ENCODE assay signal across 9 cellular contexts in genomic region chr14:34012978-34013713, GRCh38.
DNase-seq lines count a peak whose midpoint lies in the region; ATAC-seq, FAIRE-seq and TF ChIP-seq lines count a peak whose summit lies in the region.
"Had no signal": no experiment of that assay in that cellular context is flagged by ENCODE, and none has a peak within 500 bp of the region (broad histone marks: within the 10 kb centered on the region; RNA-seq: fewer than 3 reads in every experiment).

No MANE protein-coding gene starts in this region.

- peak overlapping the region; percentile 70 for H3K27ac ChIP-seq in GM12878 (ENCODE audit: control insufficient read depth, insufficient read depth)

- no peaks in the 10 kb centered on the region; the same call in 2 of the 3 replicates for H3K9me3 ChIP-seq in GM12878 (replicated peaks; ENCODE audit: control insufficient read depth, insufficient read depth, low read length)

- H3K9ac ChIP-seq in GM12878 (ENCODE audit: control insufficient read depth, insufficient read depth, low read length) = no peak overlapping the region

- H2AFZ ChIP-seq in GM12878 (ENCODE audit: control insufficient read depth, low read depth, low read length) = peak overlapping the region; percentile 53

- CTCF ChIA-PET in GM12878 (lab: Yijun Ruan, JAX) = interaction anchor here (0.8 to 4.7 kb wide), 17 partner anchors 9 to 215 kb away, joined by 3 to 30 read pairs (median 4); no protein-coding TSS in a partner anchor

- TF ChIP-seq RAD21 in GM12878 (IDR thresholded peaks at IDR 0.05; ENCODE audit: insufficient read depth, low read depth, low read length) = no peak

- no TSS peak for BruUV-seq in GM12878 (replicated peaks; lab: Mats Ljungman, UMichigan)

- no peak for TF ChIP-seq EP300 in GM12878 (IDR thresholded peaks at IDR 0.05; ENCODE audit: borderline replicate concordance in 1 of 2, control insufficient read depth in 1 of 2, low read depth in 2 of 2, low read length in 2 of 2)

- H3K79me2 ChIP-seq in GM12878 (ENCODE audit: control insufficient read depth, insufficient read depth, low read length) = no peaks in the 10 kb centered on the region; the same call in 1 of the 2 replicates

- FAIRE-seq in GM12878 (lab: Jason Lieb, UNC) = peak; percentile 54
- no peak for FAIRE-seq in H54 (lab: Jason Lieb, UNC)

- H3K4me3 ChIP-seq in GM12878 = peak overlapping the region; percentile 41; the same call in 1 of the 2 replicates

- no peaks in the 10 kb centered on the region for H4K20me1 ChIP-seq in GM12878 (ENCODE audit: control insufficient read depth, insufficient read depth)

- TF ChIP-seq POLR2A in GM12878 (IDR thresholded peaks at IDR 0.05; ENCODE audit: low read depth, low read length) = no peak
- TF ChIP-seq POLR2A in H54 (IDR thresholded peaks at IDR 0.05; ENCODE audit: low read depth, low read length) = no peak

- DNase-seq in GM13976 (ENCODE audit: low spot score) (peak; percentile 61), GM12878 (ENCODE audit: low read depth, low spot score) (peak; percentile 76), DMS79 (lab: John Stamatoyannopoulos, UW) (no peak), NCI-H187 treated with DMSO at 0.1 percent for 48 hours (lab: John Stamatoyannopoulos, UW) (no peak), NCI-H1694 (lab: John Stamatoyannopoulos, UW) (no peak), H54 (ENCODE audit: insufficient read length, low spot score) (no peak)
- DNase-seq: T-cell had no signal

- peak overlapping the region; percentile 58 for H3K4me2 ChIP-seq in GM12878 (ENCODE audit: control insufficient read depth, insufficient read depth)

- H3K36me3 ChIP-seq in GM12878 (ENCODE audit: control insufficient read depth in 2 of 2, insufficient read depth in 2 of 2, low read length in 1 of 2) = no peaks in the 10 kb centered on the region

- intact Hi-C loops in GM12878 (cut with micrococcal nuclease; ENCODE audit: unreplicated experiment) = loop anchor here (5.0 kb wide), 1 partner anchor 36 kb away; no protein-coding TSS in a partner anchor

- POLR2A ChIA-PET in GM12878 (lab: Charles Lee) = interaction anchor here (0.6 to 3.6 kb wide), 13 partner anchors 10 to 78 kb away, joined by 3 to 26 read pairs (median 5); partner anchors contain the start of gene EGLN3

- WGBS in GM12878 (ENCODE audit: insufficient coverage, insufficient replicate concordance, low lambda C conversion rate, missing lambda C conversion rate) = 43% methylated on average over 9 of the region's 9 CpGs

- peaks cover 18% of the 10 kb centered on the region for H3K4me1 ChIP-seq in GM12878 (ENCODE audit: control insufficient read depth, insufficient read depth, low read length)

- ATAC-seq in GM21390 (IDR thresholded peaks at IDR 0.05; ENCODE audit: unreplicated experiment) (peak; percentile 81), HG03521 (IDR thresholded peaks at IDR 0.05; ENCODE audit: unreplicated experiment) (peak; percentile 82), GM12878 (peak; percentile 86)
- ATAC-seq: T-cell had no signal

- H3K27me3 ChIP-seq in GM12878 (replicated peaks in 1 of 2; ENCODE audit: control insufficient read depth in 2 of 2, insufficient read depth in 2 of 2, low read length in 1 of 2) = no peaks in the 10 kb centered on the region

- TF ChIP-seq CTCF in GM13976 (IDR thresholded peaks at IDR 0.05; ENCODE audit: borderline replicate concordance, control extremely low read depth, extremely low read depth, insufficient read depth, missing control alignments) = no peak
- no peak for TF ChIP-seq CTCF in GM12878 (IDR thresholded peaks at IDR 0.05 in 2 of 3, conservative IDR thresholded peaks at IDR 0.05 in 1 of 3; ENCODE audit: control insufficient read depth in 2 of 3, extremely low read depth in 1 of 3, insufficient read depth in 1 of 3, low read depth in 3 of 3, low read length in 3 of 3)

- RAD21 ChIA-PET in GM12878 (lab: Charles Lee; ENCODE audit: unreplicated experiment) = interaction anchor here (0.6 to 7.4 kb wide), 32 partner anchors 9 to 335 kb away, joined by 3 to 29 read pairs (median 5); no protein-coding TSS in a partner anchor

- SMC1A ChIA-PET in GM12878 (lab: Charles Lee; ENCODE audit: uncharacterized antibody, unreplicated experiment) = interaction anchor here (0.7 to 11.4 kb wide), 28 partner anchors 10 to 313 kb away, joined by 3 to 132 read pairs (median 6); no protein-coding TSS in a partner anchor

- in situ Hi-C loops in GM13976 (cut with MboI; ENCODE audit: low sequenced_read_pairs, unreplicated experiment) (no loop called here), GM12878 (cut with MboI) (no loop called here)

TF ChIP-seq in GM12878, 131 proteins besides CTCF, POLR2A, EP300 and RAD21 (continues in another document):
- TF ChIP-seq HCFC1 (IDR thresholded peaks at IDR 0.05; ENCODE audit: low read length) (no peak), FOXK2 (IDR thresholded peaks at IDR 0.05) (no peak), SPI1 (IDR thresholded peaks at IDR 0.05; ENCODE audit: borderline replicate concordance, insufficient read depth, low read depth, low read length) (no peak), RUNX3 (IDR thresholded peaks at IDR 0.05; ENCODE audit: low read length) (no peak; the same call in 1 of the 2 replicates), ASH2L (IDR thresholded peaks at IDR 0.05; ENCODE audit: borderline replicate concordance, low read depth) (no peak), SMAD5 (IDR thresholded peaks at IDR 0.05; ENCODE audit: low read depth) (no peak), NR2F1 (conservative IDR thresholded peaks at IDR 0.05) (no peak), IKZF2 (IDR thresholded peaks at IDR 0.05) (peak; percentile 95), RCOR1 (conservative IDR thresholded peaks at IDR 0.05; ENCODE audit: low read depth, low read length) (no peak), IKZF1 (conservative IDR thresholded peaks at IDR 0.05) (peak; percentile 95), SIX5 (IDR thresholded peaks at IDR 0.05; ENCODE audit: low read depth, low read length, severe bottlenecking) (no peak), RELB (IDR thresholded peaks at IDR 0.05; ENCODE audit: low read depth) (peak; percentile 88), EZH2 (IDR thresholded peaks at IDR 0.05; ENCODE audit: borderline replicate concordance, control insufficient read depth, low read depth, low read length) (no peak), MYC (IDR thresholded peaks at IDR 0.05; ENCODE audit: insufficient read depth, insufficient read length, insufficient replicate concordance, low read length, severe bottlenecking) (no peak), MAX (IDR thresholded peaks at IDR 0.05; ENCODE audit: low read depth, low read length) (no peak; the same call in 1 of the 2 replicates), TCF3 (IDR thresholded peaks at IDR 0.05; ENCODE audit: borderline replicate concordance, insufficient read depth, low read depth, low read length) (no peak), ATF7 (IDR thresholded peaks at IDR 0.05; ENCODE audit: low read depth) (peak; percentile 28; the same call in 1 of the 2 replicates), ZBTB40 (IDR thresholded peaks at IDR 0.05; ENCODE audit: borderline replicate concordance) (peak; percentile 28; the same call in 1 of the 2 replicates), SMAD1 (IDR thresholded peaks at IDR 0.05; ENCODE audit: low read depth, partially characterized antibody) (no peak)

Comparison
In these comparisons a context has a peak if more than half of its experiments do, and no peak if none do; other contexts are left out.
1. DNase-seq: peak in GM13976 (single experiment) and GM12878 (single experiment); none in DMS79 (single experiment), NCI-H187 treated with DMSO at 0.1 percent for 48 hours (single experiment), NCI-H1694 (single experiment) and H54 (single experiment).
2. Peak in every context shown above with its lines, with median percentiles within 50 percentile points of each other: ATAC-seq.